In genomic region chr11:41010361-41011050, GRCh38 we compare ENCODE assay signal across 28 cellular contexts.
"Had no signal": no experiment of that assay in that cellular context is flagged by ENCODE, and none has a peak within 500 bp of the region (broad histone marks: within the 10 kb centered on the region; RNA-seq: fewer than 3 reads in every experiment).

No MANE protein-coding gene starts in this region.

- H3K9me3 ChIP-seq: adrenal gland, body of pancreas, esophagus squamous epithelium, gastroesophageal sphincter had no signal

- DNase-seq: activated CD4-positive, alpha-beta memory T cell treated with anti-CD3 and anti-CD28 coated beads for 36 hours; activated CD4-positive, alpha-beta T cell treated with anti-CD3 and anti-CD28 coated beads for 36 hours; activated CD4-positive, alpha-beta T cell treated with anti-CD3 and anti-CD28 coated beads, Interleukin-2, amount 10 ng/mL, durations not matched to agents 24 days and 14 days; activated CD4-positive, CD25-positive, alpha-beta regulatory T cell; activated CD4-positive, CD25-positive, alpha-beta regulatory T cell treated with anti-CD3 and anti-CD28 coated beads, Interleukin-2, amount 50 U/mL, for 72 hours; activated CD8-positive, alpha-beta memory T cell treated with anti-CD3 and anti-CD28 coated beads, Interleukin-2, amount 10 ng/mL, durations not matched to agents 7 days and 5 days; activated CD8-positive, alpha-beta memory T cell treated with anti-CD3 and anti-CD28 coated beads, Interleukin-2, amount 50 U/mL, for 4 hours; activated CD8-positive, alpha-beta T cell treated with anti-CD3 and anti-CD28 coated beads, Interleukin-2, amount 10 ng/mL, durations not matched to agents 7 days and 5 days; activated effector memory CD4-positive, alpha-beta T cell treated with anti-CD3 and anti-CD28 coated beads, Interleukin-2, amount 50 U/mL, for 16 hours; activated naive CD4-positive, alpha-beta T cell treated with anti-CD3 and anti-CD28 coated beads for 36 hours; activated naive CD8-positive, alpha-beta T cell treated with anti-CD3 and anti-CD28 coated beads for 36 hours; activated naive CD8-positive, alpha-beta T cell treated with anti-CD3 and anti-CD28 coated beads, Interleukin-2, amount 50 U/mL, for 24 hours; activated T-cell treated with anti-CD3 and anti-CD28 coated beads, Interleukin-2, amount 50 U/mL, for 1 hour; activated T-cell treated with anti-CD3 and anti-CD28 coated beads, Interleukin-2, amount 50 U/mL, for 48 hours; adrenal gland; amygdala; aorta; body of pancreas; cortex of kidney; dermis blood vessel endothelial cell; effector CD4-positive, alpha-beta T cell; effector memory CD8-positive, alpha-beta T cell; esophagus squamous epithelium; foreskin melanocyte; T-helper 2 cell had no signal

- H3K4me3 ChIP-seq: adrenal gland, body of pancreas, esophagus squamous epithelium, gastroesophageal sphincter had no signal

- H3K36me3 ChIP-seq: adrenal gland, esophagus squamous epithelium, gastroesophageal sphincter had no signal

- H3K27ac ChIP-seq: adrenal gland, body of pancreas, epithelial cell of prostate, esophagus squamous epithelium, gastroesophageal sphincter had no signal

- H3K4me1 ChIP-seq: adrenal gland, body of pancreas, esophagus squamous epithelium, gastroesophageal sphincter had no signal

- H3K27me3 ChIP-seq: adrenal gland, body of pancreas, esophagus squamous epithelium, gastroesophageal sphincter had no signal

- FAIRE-seq: colon had no signal
